9 cellular contexts compared by ENCODE assay signal in the genomic region with DNA sequence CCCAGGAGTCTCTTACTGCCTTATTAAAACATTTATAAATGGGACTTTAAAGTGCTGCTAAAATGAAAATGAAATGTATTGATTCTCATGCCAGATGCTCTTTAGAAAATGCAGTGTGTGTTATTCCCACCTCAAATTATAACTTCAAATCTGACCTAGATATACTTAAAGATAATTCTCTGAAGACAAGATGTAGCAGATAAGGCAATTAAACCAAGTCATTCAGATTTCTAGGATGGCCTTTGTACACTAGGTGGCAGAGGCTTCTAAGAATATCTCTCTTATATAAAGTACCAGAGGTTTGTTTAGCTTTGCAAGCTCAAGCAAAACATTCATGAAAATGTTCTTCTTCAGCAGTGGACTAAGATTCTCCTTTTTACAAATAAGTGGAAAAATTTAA. TPM values are rescaled to one million over a fixed set of nuclear protein-coding genes. Genes with fewer than 3 reads are reported as not detected.
DNase-seq lines count a peak whose midpoint lies in the region; ATAC-seq, FAIRE-seq and TF ChIP-seq lines count a peak whose summit lies in the region.
"Had no signal": no experiment of that assay in that cellular context is flagged by ENCODE, and none has a peak within 500 bp of the region (broad histone marks: within the 10 kb centered on the region; RNA-seq: fewer than 3 reads in every experiment).

No MANE protein-coding gene starts in this region.

- no peak overlapping the region for H2AFZ ChIP-seq in OCI-LY1 (ENCODE audit: low read length)
- H2AFZ ChIP-seq: parathyroid adenoma had no signal

- ATAC-seq in natural killer cell, result peak in 1 of 3 donors; percentile 59
- ATAC-seq in natural killer cell treated with Interleukin-12 subunit alpha and Interleukin-12 subunit beta and Interleukin-15 and Interleukin-18, amount 100 ng/mL, for 72 hours, result no peak

- peaks cover 7 to 16% of the 10 kb centered on the region in 2 donors for H3K27me3 Mint-ChIP-seq in natural killer cell (ENCODE audit: low read depth in 2 of 2)
- peaks cover 6 to 35% of the 10 kb centered on the region in 2 donors for H3K27me3 Mint-ChIP-seq in natural killer cell treated with Interleukin-12 subunit alpha and Interleukin-12 subunit beta and Interleukin-15 and Interleukin-18, amount 100 ng/mL, for 72 hours

- H3K4me3 Mint-ChIP-seq in natural killer cell, result peak overlapping the region; percentile 63
- H3K4me3 Mint-ChIP-seq in natural killer cell treated with Interleukin-12 subunit alpha and Interleukin-12 subunit beta and Interleukin-15 and Interleukin-18, amount 100 ng/mL, for 72 hours, result no peak overlapping the region

- H3K36me3 Mint-ChIP-seq in natural killer cell, result no peaks in the 10 kb centered on the region
- no peaks in the 10 kb centered on the region for H3K36me3 Mint-ChIP-seq in natural killer cell treated with Interleukin-12 subunit alpha and Interleukin-12 subunit beta and Interleukin-15 and Interleukin-18, amount 100 ng/mL, for 72 hours

- H3K27ac Mint-ChIP-seq in natural killer cell, result peak overlapping the region; percentile 61 to 73
- no peak overlapping the region for H3K27ac Mint-ChIP-seq in natural killer cell treated with Interleukin-12 subunit alpha and Interleukin-12 subunit beta and Interleukin-15 and Interleukin-18, amount 100 ng/mL, for 72 hours

- H3K4me1 ChIP-seq in OCI-LY1 (ENCODE audit: insufficient read depth, low read length, severe bottlenecking), result no peaks in the 10 kb centered on the region
- no peaks in the 10 kb centered on the region for H3K4me1 ChIP-seq in stomach
- H3K4me1 ChIP-seq: parathyroid adenoma had no signal

- H3K79me2 ChIP-seq in OCI-LY1 (ENCODE audit: insufficient read depth, low read length), result no peaks in the 10 kb centered on the region
- H3K79me2 ChIP-seq: parathyroid adenoma had no signal

- H3F3A ChIP-seq in OCI-LY1 (ENCODE audit: insufficient read depth, low read length), result no peaks in the 10 kb centered on the region

- H3K4me1 Mint-ChIP-seq in natural killer cell, result peaks cover 15% of the 10 kb centered on the region in 2 donors
- peaks cover 0 to 9% of the 10 kb centered on the region in 2 donors for H3K4me1 Mint-ChIP-seq in natural killer cell treated with Interleukin-12 subunit alpha and Interleukin-12 subunit beta and Interleukin-15 and Interleukin-18, amount 100 ng/mL, for 72 hours (ENCODE audit: low read depth in 2 of 2)

- no peak overlapping the region for H3K4me3 ChIP-seq in OCI-LY1 (ENCODE audit: low read depth, low read length, poor library complexity, severe bottlenecking)
- no peak overlapping the region for H3K4me3 ChIP-seq in epithelial cell of esophagus (ENCODE audit: low read length)
- no peak overlapping the region for H3K4me3 ChIP-seq in stomach

- no peaks in the 10 kb centered on the region for H3K9me3 Mint-ChIP-seq in natural killer cell
- no peaks in the 10 kb centered on the region for H3K9me3 Mint-ChIP-seq in natural killer cell treated with Interleukin-12 subunit alpha and Interleukin-12 subunit beta and Interleukin-15 and Interleukin-18, amount 100 ng/mL, for 72 hours

- DNase-seq in natural killer cell, result no peak
- no peak for DNase-seq in natural killer cell treated with Interleukin-12 subunit alpha and Interleukin-12 subunit beta and Interleukin-15 and Interleukin-18, amount 100 ng/mL, for 72 hours (ENCODE audit: low spot score)
- peak; percentile 37 for DNase-seq in epithelial cell of esophagus (ENCODE audit: low read depth)
- no peak for DNase-seq in amniotic stem cell (lab: John Stamatoyannopoulos, UW)
- DNase-seq in stomach, result no peak
- no peak for DNase-seq in HuH-7 (ENCODE audit: low spot score)
- DNase-seq in RCC 7860 (ENCODE audit: low spot score), result no peak

- H3K9ac ChIP-seq in OCI-LY1 (ENCODE audit: low read length), result no peak overlapping the region
- H3K9ac ChIP-seq: parathyroid adenoma had no signal

- no peaks in the 10 kb centered on the region for H3K9me3 ChIP-seq in OCI-LY1 (ENCODE audit: low read length)
- no peaks in the 10 kb centered on the region for H3K9me3 ChIP-seq in stomach

- H3K9me2 ChIP-seq in OCI-LY1 (ENCODE audit: low read depth, low read length), result no peaks in the 10 kb centered on the region

- H3K27ac ChIP-seq in OCI-LY1 (ENCODE audit: low read depth, low read length, poor library complexity, severe bottlenecking) (no peak overlapping the region), stomach (no peak overlapping the region)
- H3K27ac ChIP-seq: parathyroid adenoma had no signal

- no peak for FAIRE-seq in RCC 7860 (lab: Jason Lieb, UNC)

- no peak for TF ChIP-seq EP300 in stomach (IDR thresholded peaks at IDR 0.05)

- H3K36me3 ChIP-seq in OCI-LY1 (ENCODE audit: insufficient read depth, low read length) (no peaks in the 10 kb centered on the region), stomach (no peaks in the 10 kb centered on the region)

- no peaks in the 10 kb centered on the region for H4K20me1 ChIP-seq in OCI-LY1 (ENCODE audit: insufficient read depth, low read length)

- H3K27me3 ChIP-seq in OCI-LY1 (ENCODE audit: insufficient read depth, low read length) (no peaks in the 10 kb centered on the region), stomach (peaks cover 0 to 23% (median 0%) of the 10 kb centered on the region in 3 donors)

- no peak overlapping the region for H3K4me2 ChIP-seq in OCI-LY1 (ENCODE audit: low read length)

- TF ChIP-seq CTCF in natural killer cell (IDR thresholded peaks at IDR 0.05), result no peak
- peak; percentile 35 for TF ChIP-seq CTCF in OCI-LY1 (IDR thresholded peaks at IDR 0.05; ENCODE audit: low read length)
- peak; percentile 49 for TF ChIP-seq CTCF in epithelial cell of esophagus (IDR thresholded peaks at IDR 0.05; ENCODE audit: insufficient read depth, low read depth, low read length, missing control alignments)
- no peak for TF ChIP-seq CTCF in stomach (IDR thresholded peaks at IDR 0.05)

- TF ChIP-seq POLR2A in stomach (IDR thresholded peaks at IDR 0.05), result no peak

- intact Hi-C loops in natural killer cell (cut with micrococcal nuclease), result no loop called here
- intact Hi-C loops in stomach (cut with DNase I; ENCODE audit: low total_unique reads), result no loop called here

RNA-seq across cellular contexts. Expression of gene GOLGA8B, which starts 26.9 kb away (rescaled TPM):
- total RNA-seq in natural killer cell, result 100 to 1,000 TPM; 156 to 239 (median 183) TPM
- total RNA-seq in natural killer cell treated with Interleukin-12 subunit alpha and Interleukin-12 subunit beta and Interleukin-15 and Interleukin-18, amount 100 ng/mL, for 72 hours, result 100 to 1,000 TPM; 115 to 234 TPM
- total RNA-seq in stomach, result 100 to 1,000 TPM in 2 of 5 donors, 10 to 100 TPM in 3; 26.8 to 199 (median 96.0) TPM
- 10 to 100 TPM in 2 of 3 donors, 1 to 10 TPM in 1; 8.9 to 20.8 (median 13.3) TPM for polyA plus RNA-seq in stomach

Comparison
In these comparisons a context has a peak if more than half of its experiments do, and no peak if none do; other contexts are left out.
1. H3K27ac Mint-ChIP-seq: peak in natural killer cell (2 of 2); none in natural killer cell treated with Interleukin-12 subunit alpha and Interleukin-12 subunit beta and Interleukin-15 and Interleukin-18, amount 100 ng/mL, for 72 hours (0 of 2).
2. CTCF ChIP-seq: peak in OCI-LY1 (single experiment) and epithelial cell of esophagus (single experiment); none in natural killer cell (single experiment) and stomach (0 of 7).